1 cellular context compared by ENCODE assay signal in the genomic region with DNA sequence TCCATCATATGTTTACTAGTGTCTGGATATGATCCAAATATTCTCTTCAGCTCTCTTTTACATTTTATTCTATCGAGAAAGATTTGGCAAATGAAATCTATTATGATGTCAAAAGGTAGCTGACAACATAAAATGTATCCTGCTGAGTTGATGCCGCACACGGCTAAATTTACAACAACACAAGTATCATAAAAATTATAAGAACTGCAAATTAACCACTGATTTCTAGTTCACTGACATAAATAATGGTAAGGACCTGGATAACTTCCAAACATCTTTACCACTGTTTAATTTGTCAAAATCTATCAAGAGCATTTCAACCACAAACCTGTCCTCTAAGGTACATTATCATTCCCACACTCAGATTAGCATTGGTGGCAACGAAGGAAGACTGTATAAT.
TF ChIP-seq lines count a peak whose summit lies in the region.

No MANE protein-coding gene starts in this region.

TF ChIP-seq in HEK293, 187 proteins besides CTCF, POLR2A, EP300 and RAD21 (continued from another document):
- TF ChIP-seq, protein P1, sequence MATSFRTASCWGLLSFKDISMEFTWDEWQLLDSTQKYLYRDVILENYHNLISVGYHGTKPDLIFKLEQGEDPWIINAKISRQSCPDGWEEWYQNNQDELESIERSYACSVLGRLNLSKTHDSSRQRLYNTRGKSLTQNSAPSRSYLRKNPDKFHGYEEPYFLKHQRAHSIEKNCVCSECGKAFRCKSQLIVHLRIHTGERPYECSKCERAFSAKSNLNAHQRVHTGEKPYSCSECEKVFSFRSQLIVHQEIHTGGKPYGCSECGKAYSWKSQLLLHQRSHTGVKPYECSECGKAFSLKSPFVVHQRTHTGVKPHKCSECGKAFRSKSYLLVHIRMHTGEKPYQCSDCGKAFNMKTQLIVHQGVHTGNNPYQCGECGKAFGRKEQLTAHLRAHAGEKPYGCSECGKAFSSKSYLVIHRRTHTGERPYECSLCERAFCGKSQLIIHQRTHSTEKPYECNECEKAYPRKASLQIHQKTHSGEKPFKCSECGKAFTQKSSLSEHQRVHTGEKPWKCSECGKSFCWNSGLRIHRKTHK (tag by site-specific recombination; IDR thresholded peaks at IDR 0.05) = no peak
- TF ChIP-seq ZNF571 (tag by site-specific recombination; IDR thresholded peaks at IDR 0.05) (no peak), ZNF629 (tag by site-specific recombination; IDR thresholded peaks at IDR 0.05) (peak; percentile 40; the same call in 1 of the 2 replicates), ZNF791 (tag by site-specific recombination; IDR thresholded peaks at IDR 0.05) (no peak), ZNF350 (tag by site-specific recombination; IDR thresholded peaks at IDR 0.05) (no peak), ZNF366 (tag by site-specific recombination; conservative IDR thresholded peaks at IDR 0.05) (peak; percentile 32; the same call in 1 of the 2 replicates), ZNF544 (tag by site-specific recombination; IDR thresholded peaks at IDR 0.05) (no peak), OSR2 (tag by site-specific recombination; IDR thresholded peaks at IDR 0.05) (peak; percentile 81), ZBTB21 (tag by site-specific recombination; IDR thresholded peaks at IDR 0.05) (peak; percentile 72), ZNF843 (tag by site-specific recombination; IDR thresholded peaks at IDR 0.05) (peak; percentile 72), ZNF211 (tag by site-specific recombination; IDR thresholded peaks at IDR 0.05; ENCODE audit: low read depth) (no peak), SP7 (tag by site-specific recombination; IDR thresholded peaks at IDR 0.05) (peak; percentile 94), ZNF391 (tag by site-specific recombination; IDR thresholded peaks at IDR 0.05; ENCODE audit: borderline replicate concordance, low read depth) (no peak), ZNF239 (tag by site-specific recombination; IDR thresholded peaks at IDR 0.05) (no peak), FEZF1 (tag by site-specific recombination; IDR thresholded peaks at IDR 0.05) (peak; percentile 68), ZNF169 (tag by site-specific recombination; IDR thresholded peaks at IDR 0.05) (no peak), ZNF555 (tag by site-specific recombination; conservative IDR thresholded peaks at IDR 0.05) (no peak), OVOL3 (tag by site-specific recombination; IDR thresholded peaks at IDR 0.05) (no peak), ZNF596 (tag by site-specific recombination; IDR thresholded peaks at IDR 0.05) (no peak), SETDB1 (IDR thresholded peaks at IDR 0.05; ENCODE audit: insufficient read length, low read length) (no peak)
- TF ChIP-seq, protein P2, sequence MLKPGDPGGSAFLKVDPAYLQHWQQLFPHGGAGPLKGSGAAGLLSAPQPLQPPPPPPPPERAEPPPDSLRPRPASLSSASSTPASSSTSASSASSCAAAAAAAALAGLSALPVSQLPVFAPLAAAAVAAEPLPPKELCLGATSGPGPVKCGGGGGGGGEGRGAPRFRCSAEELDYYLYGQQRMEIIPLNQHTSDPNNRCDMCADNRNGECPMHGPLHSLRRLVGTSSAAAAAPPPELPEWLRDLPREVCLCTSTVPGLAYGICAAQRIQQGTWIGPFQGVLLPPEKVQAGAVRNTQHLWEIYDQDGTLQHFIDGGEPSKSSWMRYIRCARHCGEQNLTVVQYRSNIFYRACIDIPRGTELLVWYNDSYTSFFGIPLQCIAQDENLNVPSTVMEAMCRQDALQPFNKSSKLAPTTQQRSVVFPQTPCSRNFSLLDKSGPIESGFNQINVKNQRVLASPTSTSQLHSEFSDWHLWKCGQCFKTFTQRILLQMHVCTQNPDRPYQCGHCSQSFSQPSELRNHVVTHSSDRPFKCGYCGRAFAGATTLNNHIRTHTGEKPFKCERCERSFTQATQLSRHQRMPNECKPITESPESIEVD (tag by site-specific recombination; IDR thresholded peaks at IDR 0.05) = peak; percentile 79
- TF ChIP-seq, protein P3, sequence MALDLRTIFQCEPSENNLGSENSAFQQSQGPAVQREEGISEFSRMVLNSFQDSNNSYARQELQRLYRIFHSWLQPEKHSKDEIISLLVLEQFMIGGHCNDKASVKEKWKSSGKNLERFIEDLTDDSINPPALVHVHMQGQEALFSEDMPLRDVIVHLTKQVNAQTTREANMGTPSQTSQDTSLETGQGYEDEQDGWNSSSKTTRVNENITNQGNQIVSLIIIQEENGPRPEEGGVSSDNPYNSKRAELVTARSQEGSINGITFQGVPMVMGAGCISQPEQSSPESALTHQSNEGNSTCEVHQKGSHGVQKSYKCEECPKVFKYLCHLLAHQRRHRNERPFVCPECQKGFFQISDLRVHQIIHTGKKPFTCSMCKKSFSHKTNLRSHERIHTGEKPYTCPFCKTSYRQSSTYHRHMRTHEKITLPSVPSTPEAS (tag by site-specific recombination; IDR thresholded peaks at IDR 0.05) = no peak
